ENCODE assay signal across 16 cellular contexts in the genomic region with DNA sequence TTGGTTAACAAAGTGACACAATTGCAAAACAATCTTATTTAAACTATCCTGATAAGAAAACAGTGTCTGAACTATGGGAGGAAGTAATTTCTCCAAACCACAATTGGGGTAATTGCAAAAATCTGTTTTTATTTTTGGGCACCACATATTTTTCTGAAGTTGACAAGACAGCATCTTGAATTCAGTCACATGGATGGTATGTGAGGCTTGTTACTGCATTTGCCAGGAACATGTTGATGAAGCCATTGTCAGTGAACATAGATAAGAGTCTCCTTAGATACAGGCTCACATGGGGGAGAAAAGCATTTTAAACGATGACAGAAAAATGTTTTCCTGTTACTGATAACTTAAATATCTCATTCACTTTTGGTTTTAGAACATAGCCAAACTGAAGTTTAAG. TPM values are rescaled to one million over a fixed set of nuclear protein-coding genes. Genes with fewer than 3 reads are reported as not detected.
DNase-seq lines count a peak whose midpoint lies in the region; ATAC-seq, FAIRE-seq and TF ChIP-seq lines count a peak whose summit lies in the region.
"Had no signal": no experiment of that assay in that cellular context is flagged by ENCODE, and none has a peak within 500 bp of the region (broad histone marks: within the 10 kb centered on the region; RNA-seq: fewer than 3 reads in every experiment).

No MANE protein-coding gene starts in this region.

- H3K4me2 ChIP-seq in GM23248 (ENCODE audit: unreplicated experiment) (peak overlapping the region; percentile 49), K562 (ENCODE audit: insufficient read depth, low read length) (no peak overlapping the region)

- peaks cover 59% of the 10 kb centered on the region for H3F3A ChIP-seq in GM23248 (ENCODE audit: insufficient read depth)

- no peaks in the 10 kb centered on the region for H4K20me1 ChIP-seq in GM23248 (ENCODE audit: insufficient read depth)
- no peaks in the 10 kb centered on the region for H4K20me1 ChIP-seq in K562 (replicated peaks; ENCODE audit: control insufficient read depth, insufficient read depth, low read length)

- H3K27me3 ChIP-seq in GM23248 (replicated peaks; ENCODE audit: insufficient read depth) (no peaks in the 10 kb centered on the region), K562 (ENCODE audit: control insufficient read depth in 2 of 2, insufficient read depth in 2 of 2, low read length in 2 of 2) (no peaks in the 10 kb centered on the region; a peak in 1 of 5 replicates), vagina (no peaks in the 10 kb centered on the region)

- no peaks in the 10 kb centered on the region for H3K9me1 ChIP-seq in K562 (ENCODE audit: control insufficient read depth, insufficient read depth, low read length)

- peak overlapping the region; percentile 3; the same call in 1 of the 2 replicates for H3K9ac ChIP-seq in GM23248
- no peak overlapping the region for H3K9ac ChIP-seq in K562 (ENCODE audit: insufficient read depth in 1 of 2, low read depth in 2 of 2, low read length in 2 of 2)

- H3K9me2 ChIP-seq in GM23248 (ENCODE audit: insufficient read depth) = no peaks in the 10 kb centered on the region

- TF ChIP-seq POLR2A in K562 (conservative IDR thresholded peaks at IDR 0.05) = no peak
- no peak for TF ChIP-seq POLR2A in vagina (IDR thresholded peaks at IDR 0.05)

- H3K79me2 ChIP-seq in GM23248 (ENCODE audit: insufficient read depth) = no peaks in the 10 kb centered on the region
- no peaks in the 10 kb centered on the region; the same call in 2 of the 3 replicates for H3K79me2 ChIP-seq in K562 (ENCODE audit: control insufficient read depth, insufficient read depth, low read length)

- POLR2A ChIA-PET in K562 (lab: Yijun Ruan, JAX) = no interaction called here

- H2AFZ ChIP-seq in GM23248 (no peak overlapping the region), K562 (ENCODE audit: low read depth, low read length) (no peak overlapping the region)

- in situ Hi-C loops in GM23248 (cut with MboI) (no loop called here), K562 (cut with MboI) (no loop called here)

- H3K9me3 ChIP-seq in GM23248 (ENCODE audit: low read depth) = no peaks in the 10 kb centered on the region
- H3K9me3 ChIP-seq in K562 (replicated peaks; ENCODE audit: control insufficient read depth, insufficient read depth, low read depth, low read length) = no peaks in the 10 kb centered on the region
- no peaks in the 10 kb centered on the region for H3K9me3 ChIP-seq in vagina

- TF ChIP-seq EP300 in K562 (IDR thresholded peaks at IDR 0.05; ENCODE audit: low read length) = no peak

- 0% methylated on average over 1 of the region's 1 CpG for WGBS in GM23248 (ENCODE audit: low coverage in 1 of 2, low lambda C conversion rate in 2 of 2, missing lambda C conversion rate in 2 of 2), 2 experiments
- WGBS in K562 (ENCODE audit: insufficient coverage, low coverage, missing lambda C conversion rate) = 0% methylated on average over 1 of the region's 1 CpG

- peaks cover 68% of the 10 kb centered on the region for H3K4me1 ChIP-seq in GM23248 (ENCODE audit: insufficient read depth)
- H3K4me1 ChIP-seq in K562 (replicated peaks in 1 of 2; ENCODE audit: control insufficient read depth in 2 of 2, insufficient read depth in 2 of 2, low read length in 2 of 2) = peaks cover 0 to 15% of the 10 kb centered on the region in 2 experiments; a peak in 3 of 5 replicates
- peaks cover 17% of the 10 kb centered on the region for H3K4me1 ChIP-seq in vagina

- ATAC-seq in K562 (no peak), GM18867 (IDR thresholded peaks at IDR 0.05; ENCODE audit: unreplicated experiment) (no peak)
- ATAC-seq: T-cell had no signal

- no peak for FAIRE-seq in K562 (lab: Jason Lieb, UNC)

- intact Hi-C loops in K562 (cut with micrococcal nuclease) = no loop called here
- intact Hi-C loops in vagina (cut with DNase I) = no loop called here

- no TSS peak for BruUV-seq in K562 (replicated peaks; lab: Mats Ljungman, UMichigan)

- no peak for TF ChIP-seq RAD21 in K562 (CRISPR knock-in tag; conservative IDR thresholded peaks at IDR 0.05 in 1 of 2, IDR thresholded peaks at IDR 0.05 in 1 of 2)

- H3K27ac ChIP-seq in GM23248 (peak overlapping the region; percentile 28), K562 (ENCODE audit: extremely low read depth, low read depth, low read length) (no peak overlapping the region), vagina (no peak overlapping the region)
- H3K27ac ChIP-seq: epithelial cell of prostate had no signal

- DNase-seq in A172 (ENCODE audit: low spot score) (peak; percentile 30), GM23248 (peak; percentile 53), K562 (ENCODE audit: extremely low read depth in 1 of 4, low spot score in 3 of 4) (no peak), iris pigment epithelial cell (ENCODE audit: low read depth) (peak; percentile 84), cerebellum (ENCODE audit: low spot score) (no peak), GOT3 (lab: John Stamatoyannopoulos, UW) (no peak), vagina (ENCODE audit: extremely low spot score in 2 of 2) (no peak)
- DNase-seq: activated CD4-positive, alpha-beta T cell treated with anti-CD3 and anti-CD28 coated beads for 1 hour; cerebellar nuclear complex; HCEC 1CT; Karpas-422; NCI-H1417 treated with DMSO at 0.1 percent for 48 hours; stimulated activated CD4-positive, alpha-beta T cell treated with anti-CD3 and anti-CD28 coated beads, Interleukin-4, amount 100 ng/mL, for 24 hours; T-cell had no signal

- peak overlapping the region; percentile 7; the same call in 1 of the 2 replicates for H3K4me3 ChIP-seq in GM23248
- H3K4me3 ChIP-seq in K562 = no peak overlapping the region
- H3K4me3 ChIP-seq in vagina = no peak overlapping the region

- CTCF ChIA-PET in K562 (lab: Yijun Ruan, JAX; ENCODE audit: low intra/inter-chr PET ratio) = no interaction called here

- H3K36me3 ChIP-seq in GM23248 (ENCODE audit: low read depth) (no peaks in the 10 kb centered on the region), K562 (ENCODE audit: control insufficient read depth, insufficient read depth, low read length) (no peaks in the 10 kb centered on the region), vagina (no peaks in the 10 kb centered on the region)

- TF ChIP-seq CTCF in K562 (IDR thresholded peaks at IDR 0.05 in 2 of 3, conservative IDR thresholded peaks at IDR 0.05 in 1 of 3; ENCODE audit: insufficient read depth in 2 of 3, low read depth in 1 of 3, low read length in 3 of 3) (no peak), vagina (IDR thresholded peaks at IDR 0.05) (no peak)

TF ChIP-seq in K562, 482 proteins besides CTCF, POLR2A, EP300 and RAD21 (continues in another document):
- TF ChIP-seq TAF9B (IDR thresholded peaks at IDR 0.05; ENCODE audit: partially characterized antibody) = no peak
- TF ChIP-seq, protein P1, sequence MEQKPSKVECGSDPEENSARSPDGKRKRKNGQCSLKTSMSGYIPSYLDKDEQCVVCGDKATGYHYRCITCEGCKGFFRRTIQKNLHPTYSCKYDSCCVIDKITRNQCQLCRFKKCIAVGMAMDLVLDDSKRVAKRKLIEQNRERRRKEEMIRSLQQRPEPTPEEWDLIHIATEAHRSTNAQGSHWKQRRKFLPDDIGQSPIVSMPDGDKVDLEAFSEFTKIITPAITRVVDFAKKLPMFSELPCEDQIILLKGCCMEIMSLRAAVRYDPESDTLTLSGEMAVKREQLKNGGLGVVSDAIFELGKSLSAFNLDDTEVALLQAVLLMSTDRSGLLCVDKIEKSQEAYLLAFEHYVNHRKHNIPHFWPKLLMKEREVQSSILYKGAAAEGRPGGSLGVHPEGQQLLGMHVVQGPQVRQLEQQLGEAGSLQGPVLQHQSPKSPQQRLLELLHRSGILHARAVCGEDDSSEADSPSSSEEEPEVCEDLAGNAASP (IDR thresholded peaks at IDR 0.05) = no peak
- TF ChIP-seq MEIS2 (IDR thresholded peaks at IDR 0.05; ENCODE audit: partially characterized antibody) = peak; percentile 85
- peak; percentile 26; the same call in 1 of the 2 replicates for TF ChIP-seq RFX1 (IDR thresholded peaks at IDR 0.05)
- TF ChIP-seq BCL6 (CRISPR knock-in tag; IDR thresholded peaks at IDR 0.05) = no peak

RNA-seq across cellular contexts. Expression of gene USP53, which starts 5.5 kb away (rescaled TPM):
- 7.6 and 16.9 TPM in 2 replicates for total RNA-seq in A172 (2014; rRNA removed; shearing (Covaris generic))
- total RNA-seq in GM23248 (2014; rRNA removed; shearing (Covaris generic)) = 42.4 and 43.3 TPM in 2 replicates
- polyA plus RNA-seq in GM23248 (2016; fragmentation: Nextera tagmentation; extraction: Ambion mirVana) = 19.9 and 26.0 TPM in 2 replicates
- total RNA-seq in K562 (2011; cell fraction: chromatin; rRNA removed; ENCODE audit: low replicate concordance) = 5.2 and 25.9 TPM in 2 replicates
- 2.8 and 4.7 TPM in 2 replicates for total RNA-seq in K562 (2011; cell fraction: nucleolus; rRNA removed)
- 9.2 and 25.1 TPM in 2 replicates for total RNA-seq in K562 (2011; cell fraction: nucleoplasm; rRNA removed)
- 7.9 and 8.1 TPM in 2 replicates for total RNA-seq in K562 (2014; rRNA removed)
- 8.8 and 10.1 TPM in 2 replicates for total RNA-seq in K562 (2014; rRNA removed; fragmentation: Illumina TruSeq; extraction: Trizol)
- 9.3 and 9.6 TPM in 2 replicates for total RNA-seq in K562 (2015; rRNA removed; fragmentation: Illumina TruSeq; extraction: Trizol)
- 7.4 and 9.4 TPM in 2 replicates for total RNA-seq in K562 (2021)
- polyA plus RNA-seq in K562 (2011; rRNA removed) = 7.4 and 9.1 TPM in 2 replicates
- polyA plus RNA-seq in K562 (2011; cell fraction: cytosol; rRNA removed) = 1.2 and 2.9 TPM in 2 replicates
- 5.7 and 7.6 TPM in 2 replicates for polyA plus RNA-seq in K562 (2011; cell fraction: nucleus; rRNA removed)
- 4.8 and 6.3 TPM in 2 replicates for polyA plus RNA-seq in K562 (2012)
- 6.4 and 8.3 TPM in 2 replicates for polyA plus RNA-seq in K562 (2014; fragmentation: Illumina TruSeq; extraction: Trizol)
- polyA plus RNA-seq in K562 (2014; fragmentation: Nextera tagmentation; extraction: Ambion mirVana) = 1 to 10 TPM; 2.9 TPM
- 5.3 and 7.6 TPM in 2 replicates for polyA plus RNA-seq in K562 (2014; rRNA removed)
- 15.8 and 20.2 TPM in 2 replicates for polyA minus RNA-seq in K562 (2011; rRNA and poly(A)+ RNA removed)
- polyA minus RNA-seq in K562 (2011; cell fraction: cytosol; rRNA and poly(A)+ RNA removed) = 3.1 and 6.7 TPM in 2 replicates
- 9.4 and 15.2 TPM in 2 replicates for polyA minus RNA-seq in K562 (2011; cell fraction: nucleus; rRNA and poly(A)+ RNA removed)
- 13.8 TPM for total RNA-seq in cerebellum
- total RNA-seq in vagina = 53.5 TPM

Comparison
In these comparisons a context has a peak if more than half of its experiments do, and no peak if none do; other contexts are left out.
1. DNase-seq: peak in A172 (single experiment), GM23248 (single experiment) and iris pigment epithelial cell (single experiment); none in K562 (0 of 4), cerebellum (single experiment), GOT3 (single experiment) and vagina (0 of 2).